In the genomic region with DNA sequence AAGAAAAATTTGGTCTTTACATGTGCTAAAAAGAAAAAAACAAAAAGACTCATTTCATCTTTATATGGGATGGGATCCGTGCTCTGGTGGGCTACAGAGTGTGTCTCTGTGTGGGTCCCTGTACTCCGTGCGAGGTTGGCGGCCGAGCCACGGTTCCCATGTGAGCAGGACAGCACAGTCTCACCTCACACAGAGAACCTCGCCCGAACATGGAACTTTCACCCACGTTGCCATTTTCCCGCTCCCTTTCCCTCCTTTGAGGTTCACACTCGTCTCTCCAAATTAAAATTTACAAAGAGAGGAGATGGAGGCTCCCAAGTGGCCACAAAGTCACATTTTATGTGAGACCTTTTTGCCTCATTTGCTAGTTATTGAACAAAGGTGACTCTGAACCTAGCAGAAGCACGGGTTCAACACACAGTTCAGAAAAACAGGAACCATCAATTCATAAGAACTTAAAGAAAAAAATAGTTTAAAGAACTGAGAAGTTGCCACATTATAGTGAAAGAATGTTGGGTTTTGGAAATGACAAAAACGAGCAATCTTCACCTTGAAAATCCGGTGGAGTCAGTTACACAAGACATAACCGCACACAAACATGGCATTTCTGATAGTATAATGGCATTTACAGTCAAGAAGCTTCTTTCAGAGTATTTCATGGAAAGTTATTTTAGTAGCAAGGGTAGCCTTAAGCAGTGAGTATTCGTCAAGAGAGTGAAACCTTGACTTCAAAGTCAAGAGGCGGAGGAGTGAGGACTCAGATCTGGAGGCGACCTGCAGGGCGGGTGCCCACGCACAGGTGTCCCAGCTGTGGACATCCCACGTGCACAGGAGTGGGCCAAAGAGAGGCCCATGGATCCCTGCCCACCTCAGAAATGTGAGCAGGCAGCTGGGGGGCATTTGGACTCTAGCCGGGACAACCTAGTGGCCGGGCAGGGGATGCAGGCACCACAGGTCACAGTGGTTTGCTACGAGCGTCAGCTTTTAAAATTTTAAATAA, we compare ENCODE assay signal across 8 cellular contexts.
DNase-seq lines count a peak whose midpoint lies in the region; ATAC-seq and TF ChIP-seq lines count a peak whose summit lies in the region.
"Not testable (repeated sequence)": the region's sequence is repeated elsewhere in the genome, so short reads cannot be mapped to it uniquely, and the experiment has no call there.

No MANE protein-coding gene starts in this region.

- H3K4me3 Mint-ChIP-seq in CD4-positive, alpha-beta memory T cell, result peak overlapping the region; percentile 66 to 91 (median 84)
- peak overlapping the region; percentile 88 for H3K4me3 Mint-ChIP-seq in activated T-cell treated with anti-CD3 and anti-CD28 coated beads, Interleukin-2, amount 50 U/mL, for 72 hours

- peaks cover 38% of the 10 kb centered on the region for H3K4me1 ChIP-seq in CD4-positive, alpha-beta memory T cell (ENCODE audit: insufficient read depth, low read length)
- not testable (repeated sequence) for H3K4me1 ChIP-seq in Peyer's patch; effector memory CD4-positive, alpha-beta T cell (ENCODE audit: control insufficient read depth, insufficient read depth, low read length, poor library complexity, severe bottlenecking)

- not testable (repeated sequence) for H3K27me3 ChIP-seq in CD4-positive, alpha-beta memory T cell (ENCODE audit: insufficient read depth, low read length); Peyer's patch; effector memory CD4-positive, alpha-beta T cell (replicated peaks; ENCODE audit: control insufficient read depth, insufficient read depth, low read length, poor library complexity, severe bottlenecking)

- H3K9me3 Mint-ChIP-seq in CD4-positive, alpha-beta memory T cell; activated T-cell treated with anti-CD3 and anti-CD28 coated beads, Interleukin-2, amount 50 U/mL, for 72 hours: not testable (repeated sequence)

- intact Hi-C loops in CD4-positive, alpha-beta memory T cell (cut with micrococcal nuclease), result not testable (repeated sequence)

- not testable (repeated sequence) for H3K27me3 Mint-ChIP-seq in CD4-positive, alpha-beta memory T cell; activated T-cell treated with anti-CD3 and anti-CD28 coated beads, Interleukin-2, amount 50 U/mL, for 72 hours (ENCODE audit: low read depth)

- peak overlapping the region; percentile 80 to 97 (median 90) for H3K27ac Mint-ChIP-seq in CD4-positive, alpha-beta memory T cell
- peak overlapping the region; percentile 99 for H3K27ac Mint-ChIP-seq in activated T-cell treated with anti-CD3 and anti-CD28 coated beads, Interleukin-2, amount 50 U/mL, for 72 hours

- not testable (repeated sequence) for TF ChIP-seq POLR2A in Peyer's patch (IDR thresholded peaks at IDR 0.05)

- DNase-seq in CD4-positive, alpha-beta memory T cell; effector memory CD4-positive, alpha-beta T cell: not testable (repeated sequence)
- peak in 1 of 3 donors; percentile 37 for DNase-seq in Peyer's patch
- DNase-seq in activated T-cell treated with anti-CD3 and anti-CD28 coated beads, Interleukin-2, amount 50 U/mL, for 72 hours, result peak; percentile 48 to 62
- DNase-seq in stimulated activated CD4-positive, alpha-beta T cell treated with anti-CD3 and anti-CD28 coated beads, Interleukin-1b, Interleukin-23, amount 100 ng/mL, for 48 hours, result peak; percentile 73

- H3K36me3 ChIP-seq in CD4-positive, alpha-beta memory T cell (ENCODE audit: insufficient read depth, low read length); Peyer's patch; effector memory CD4-positive, alpha-beta T cell (ENCODE audit: control insufficient read depth, insufficient read depth, low read length): not testable (repeated sequence)

- ATAC-seq in GM18858 (IDR thresholded peaks at IDR 0.05; ENCODE audit: unreplicated experiment) (peak; percentile 42), GM21529 (IDR thresholded peaks at IDR 0.05; ENCODE audit: unreplicated experiment) (peak; percentile 40), HG03066 (IDR thresholded peaks at IDR 0.05; ENCODE audit: low read depth, unreplicated experiment) (peak; percentile 37)
- peak; percentile 47 to 50 for ATAC-seq in activated T-cell treated with anti-CD3 and anti-CD28 coated beads, Interleukin-2, amount 50 U/mL, for 72 hours (replicated peaks in 1 of 2)

- TF ChIP-seq CTCF in Peyer's patch (IDR thresholded peaks at IDR 0.05), result not testable (repeated sequence)

- not testable (repeated sequence) for H3K36me3 Mint-ChIP-seq in CD4-positive, alpha-beta memory T cell; activated T-cell treated with anti-CD3 and anti-CD28 coated beads, Interleukin-2, amount 50 U/mL, for 72 hours (ENCODE audit: insufficient read depth in 2 of 2)

- H3K4me1 Mint-ChIP-seq in CD4-positive, alpha-beta memory T cell, result peaks cover 14 to 36% (median 23%) of the 10 kb centered on the region in 4 donors
- peaks cover 36% of the 10 kb centered on the region for H3K4me1 Mint-ChIP-seq in activated T-cell treated with anti-CD3 and anti-CD28 coated beads, Interleukin-2, amount 50 U/mL, for 72 hours (ENCODE audit: low read depth)

- CTCF ChIA-PET in CD4-positive, alpha-beta memory T cell (lab: Charles Lee; ENCODE audit: partially characterized antibody), result not testable (repeated sequence)

- peak overlapping the region in 1 of 2 donors; percentile 9 for H3K4me3 ChIP-seq in CD4-positive, alpha-beta memory T cell (ENCODE audit: low read length in 2 of 2)
- H3K4me3 ChIP-seq in Peyer's patch, result peak overlapping the region in 1 of 4 donors; percentile 9
- not testable (repeated sequence) for H3K4me3 ChIP-seq in effector memory CD4-positive, alpha-beta T cell (ENCODE audit: insufficient read depth, low read depth, low read length, poor library complexity, severe bottlenecking)

- H3K9me3 ChIP-seq in CD4-positive, alpha-beta memory T cell (ENCODE audit: control insufficient read depth in 1 of 2, low read length in 2 of 2); Peyer's patch; effector memory CD4-positive, alpha-beta T cell (ENCODE audit: control insufficient read depth, low read length): not testable (repeated sequence)

- POLR2A ChIA-PET in CD4-positive, alpha-beta memory T cell (lab: Charles Lee; ENCODE audit: partially characterized antibody), result not testable (repeated sequence)

- peak overlapping the region; percentile 51 for H3K27ac ChIP-seq in CD4-positive, alpha-beta memory T cell (ENCODE audit: low read depth, low read length)
- H3K27ac ChIP-seq in Peyer's patch, result peak overlapping the region in 3 of 4 donors; percentile 22 to 77 (median 72)
- H3K27ac ChIP-seq in effector memory CD4-positive, alpha-beta T cell (ENCODE audit: insufficient read depth, low read length, poor library complexity, severe bottlenecking), result peak overlapping the region; percentile 51
